8 cellular contexts compared by ENCODE assay signal in the genomic region with DNA sequence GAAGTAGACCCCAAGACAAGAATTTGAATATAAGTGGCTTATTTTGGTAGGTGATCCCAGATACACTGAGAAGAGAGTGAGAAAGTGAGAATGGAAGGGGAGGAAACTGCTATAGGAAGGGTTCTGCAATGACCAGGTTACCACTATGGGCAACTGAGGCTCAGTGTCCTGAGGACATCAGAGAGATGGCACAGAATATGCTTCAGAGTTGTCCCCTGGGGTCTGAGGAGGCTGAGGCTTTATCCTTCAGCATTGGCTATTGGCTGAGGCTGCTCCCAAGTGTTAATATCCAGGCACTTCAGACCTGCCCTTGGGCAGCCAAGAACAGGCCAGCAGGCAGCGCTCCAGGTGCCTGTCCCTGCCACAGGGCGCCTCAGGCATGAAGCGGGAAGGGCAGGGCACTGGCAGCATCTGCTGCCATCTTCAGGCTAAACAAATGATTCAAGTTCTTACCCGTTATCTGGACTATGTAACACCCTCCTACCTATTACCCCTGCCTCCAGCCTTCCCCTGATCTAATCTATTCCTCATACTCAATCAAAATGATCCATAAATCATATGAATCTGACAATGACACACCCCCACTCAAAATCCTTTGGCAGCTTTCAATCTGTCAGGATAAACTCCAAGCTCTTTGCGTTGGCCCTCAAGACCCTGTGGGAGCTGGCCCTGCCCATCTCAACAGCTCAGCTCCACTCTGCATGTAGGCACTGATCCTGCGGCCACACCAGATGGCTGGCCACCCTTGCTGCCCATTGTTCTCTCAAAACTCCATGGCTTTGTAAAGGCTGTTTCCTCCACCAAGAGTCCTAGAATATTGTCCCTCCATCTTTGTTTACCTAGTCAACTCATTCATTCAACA. TPM values are rescaled to one million over a fixed set of nuclear protein-coding genes. Genes with fewer than 3 reads are reported as not detected.
DNase-seq lines count a peak whose midpoint lies in the region; ATAC-seq and TF ChIP-seq lines count a peak whose summit lies in the region.
"Had no signal": no experiment of that assay in that cellular context is flagged by ENCODE, and none has a peak within 500 bp of the region (broad histone marks: within the 10 kb centered on the region; RNA-seq: fewer than 3 reads in every experiment).

No MANE protein-coding gene starts in this region.

- no peaks in the 10 kb centered on the region for H3K4me1 Mint-ChIP-seq in GM23338

- no peak overlapping the region for H3K4me3 Mint-ChIP-seq in GM23338

- no peak overlapping the region for H3K27ac Mint-ChIP-seq in GM23338

- no peak overlapping the region for H3K4me2 ChIP-seq in GM23338

- peaks cover 1% of the 10 kb centered on the region for H3K27me3 Mint-ChIP-seq in GM23338 (ENCODE audit: insufficient read depth, low read depth, poor library complexity)

- H4K20me1 ChIP-seq in GM23338 (replicated peaks; ENCODE audit: insufficient read depth) = no peaks in the 10 kb centered on the region

- DNase-seq in GM23338 (ENCODE audit: low spot score) (peak; percentile 25), NCI-H510A treated with DMSO at 0.1 percent for 48 hours (lab: John Stamatoyannopoulos, UW) (peak; percentile 22), gastrocnemius medialis (peak; percentile 71 to 82), kidney glomerular epithelial cell (lab: John Stamatoyannopoulos, UW) (no peak)
- DNase-seq: SIG-M5 had no signal

- no peak for TF ChIP-seq POLR2A in gastrocnemius medialis (IDR thresholded peaks at IDR 0.05)

- H3F3A ChIP-seq in GM23338 (replicated peaks; ENCODE audit: low read depth) = no peaks in the 10 kb centered on the region

- in situ Hi-C loops in gastrocnemius medialis (cut with MboI; ENCODE audit: low sequenced_read_pairs in 4 of 4) = no loop called here

- H3K9me3 Mint-ChIP-seq in GM23338 = peaks cover 20% of the 10 kb centered on the region; the same call in 2 of the 3 replicates

- H3K36me3 ChIP-seq in GM23338 (ENCODE audit: insufficient read depth) (no peaks in the 10 kb centered on the region), gastrocnemius medialis (no peaks in the 10 kb centered on the region)

- H3K79me2 ChIP-seq in GM23338 (replicated peaks; ENCODE audit: insufficient read depth) = no peaks in the 10 kb centered on the region

- no peak overlapping the region for H2AFZ ChIP-seq in GM23338

- H3K4me1 ChIP-seq in GM23338 (ENCODE audit: insufficient read depth) (no peaks in the 10 kb centered on the region), gastrocnemius medialis (peaks cover 3 to 16% of the 10 kb centered on the region in 2 donors)

- ATAC-seq in GM23338 (peak; percentile 63), esophagus mucosa (peak; percentile 15), gastrocnemius medialis (peak; percentile 87 to 97), HG03135 (IDR thresholded peaks at IDR 0.05; ENCODE audit: unreplicated experiment) (no peak), GM21619 (IDR thresholded peaks at IDR 0.05; ENCODE audit: unreplicated experiment) (no peak)

- peaks cover 2% of the 10 kb centered on the region; the same call in 1 of the 3 replicates for H3K36me3 Mint-ChIP-seq in GM23338 (ENCODE audit: low read depth)

- intact Hi-C loops in gastrocnemius medialis (cut with DNase I; ENCODE audit: low total_unique reads) = loop anchor here (2.0 to 5.0 kb wide), 3 partner anchors 67 to 783 kb away; a partner anchor contains a TSS

- H3K9me3 ChIP-seq in gastrocnemius medialis = no peaks in the 10 kb centered on the region

- H3K4me3 ChIP-seq in GM23338 (no peak overlapping the region), gastrocnemius medialis (no peak overlapping the region)

- peak; percentile 12 to 52; a peak in 2 of 4 replicates for TF ChIP-seq CTCF in GM23338 (conservative IDR thresholded peaks at IDR 0.05; ENCODE audit: low read depth in 2 of 2)
- TF ChIP-seq CTCF in gastrocnemius medialis (IDR thresholded peaks at IDR 0.05 in 4 of 5, conservative IDR thresholded peaks at IDR 0.05 in 1 of 5) = peak; percentile 36 to 69 (median 49)

- H3K27ac ChIP-seq in GM23338 (ENCODE audit: low read depth) (no peak overlapping the region), gastrocnemius medialis (peak overlapping the region; percentile 5 to 65 (median 36))

- no peaks in the 10 kb centered on the region for H3K27me3 ChIP-seq in GM23338 (ENCODE audit: insufficient read depth)
- no peaks in the 10 kb centered on the region for H3K27me3 ChIP-seq in gastrocnemius medialis

- H3K9me2 ChIP-seq in GM23338 (ENCODE audit: insufficient read depth) = no peaks in the 10 kb centered on the region

TF ChIP-seq in GM23338, 12 proteins besides CTCF, POLR2A, EP300 and RAD21 (continues in another document):
- TF ChIP-seq, protein P1, sequence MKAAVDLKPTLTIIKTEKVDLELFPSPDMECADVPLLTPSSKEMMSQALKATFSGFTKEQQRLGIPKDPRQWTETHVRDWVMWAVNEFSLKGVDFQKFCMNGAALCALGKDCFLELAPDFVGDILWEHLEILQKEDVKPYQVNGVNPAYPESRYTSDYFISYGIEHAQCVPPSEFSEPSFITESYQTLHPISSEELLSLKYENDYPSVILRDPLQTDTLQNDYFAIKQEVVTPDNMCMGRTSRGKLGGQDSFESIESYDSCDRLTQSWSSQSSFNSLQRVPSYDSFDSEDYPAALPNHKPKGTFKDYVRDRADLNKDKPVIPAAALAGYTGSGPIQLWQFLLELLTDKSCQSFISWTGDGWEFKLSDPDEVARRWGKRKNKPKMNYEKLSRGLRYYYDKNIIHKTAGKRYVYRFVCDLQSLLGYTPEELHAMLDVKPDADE (IDR thresholded peaks at IDR 0.05) = no peak
- TF ChIP-seq NANOG (IDR thresholded peaks at IDR 0.05; ENCODE audit: borderline replicate concordance) (no peak), ZNF331 (CRISPR knock-in tag; IDR thresholded peaks at IDR 0.05; ENCODE audit: low read depth) (no peak), EZH2 (IDR thresholded peaks at IDR 0.05; ENCODE audit: low read depth, unreplicated experiment) (no peak), ZNF114 (CRISPR knock-in tag; IDR thresholded peaks at IDR 0.05) (no peak), EZH2phosphoT487 (IDR thresholded peaks at IDR 0.05; ENCODE audit: unreplicated experiment) (no peak), CREB1 (CRISPR knock-in tag; IDR thresholded peaks at IDR 0.05; ENCODE audit: low read depth) (no peak), JUNB (IDR thresholded peaks at IDR 0.05; ENCODE audit: unreplicated experiment) (no peak), STAT1 (IDR thresholded peaks at IDR 0.05; ENCODE audit: unreplicated experiment) (no peak)
- TF ChIP-seq, protein P2, sequence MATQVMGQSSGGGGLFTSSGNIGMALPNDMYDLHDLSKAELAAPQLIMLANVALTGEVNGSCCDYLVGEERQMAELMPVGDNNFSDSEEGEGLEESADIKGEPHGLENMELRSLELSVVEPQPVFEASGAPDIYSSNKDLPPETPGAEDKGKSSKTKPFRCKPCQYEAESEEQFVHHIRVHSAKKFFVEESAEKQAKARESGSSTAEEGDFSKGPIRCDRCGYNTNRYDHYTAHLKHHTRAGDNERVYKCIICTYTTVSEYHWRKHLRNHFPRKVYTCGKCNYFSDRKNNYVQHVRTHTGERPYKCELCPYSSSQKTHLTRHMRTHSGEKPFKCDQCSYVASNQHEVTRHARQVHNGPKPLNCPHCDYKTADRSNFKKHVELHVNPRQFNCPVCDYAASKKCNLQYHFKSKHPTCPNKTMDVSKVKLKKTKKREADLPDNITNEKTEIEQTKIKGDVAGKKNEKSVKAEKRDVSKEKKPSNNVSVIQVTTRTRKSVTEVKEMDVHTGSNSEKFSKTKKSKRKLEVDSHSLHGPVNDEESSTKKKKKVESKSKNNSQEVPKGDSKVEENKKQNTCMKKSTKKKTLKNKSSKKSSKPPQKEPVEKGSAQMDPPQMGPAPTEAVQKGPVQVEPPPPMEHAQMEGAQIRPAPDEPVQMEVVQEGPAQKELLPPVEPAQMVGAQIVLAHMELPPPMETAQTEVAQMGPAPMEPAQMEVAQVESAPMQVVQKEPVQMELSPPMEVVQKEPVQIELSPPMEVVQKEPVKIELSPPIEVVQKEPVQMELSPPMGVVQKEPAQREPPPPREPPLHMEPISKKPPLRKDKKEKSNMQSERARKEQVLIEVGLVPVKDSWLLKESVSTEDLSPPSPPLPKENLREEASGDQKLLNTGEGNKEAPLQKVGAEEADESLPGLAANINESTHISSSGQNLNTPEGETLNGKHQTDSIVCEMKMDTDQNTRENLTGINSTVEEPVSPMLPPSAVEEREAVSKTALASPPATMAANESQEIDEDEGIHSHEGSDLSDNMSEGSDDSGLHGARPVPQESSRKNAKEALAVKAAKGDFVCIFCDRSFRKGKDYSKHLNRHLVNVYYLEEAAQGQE (IDR thresholded peaks at IDR 0.05; ENCODE audit: unreplicated experiment) = no peak

RNA-seq across cellular contexts. Expression of a gene that starts 42.4 kb away (rescaled TPM):
- 54.8 and 58.8 TPM in 2 replicates for total RNA-seq in GM23338 (2014; rRNA removed; shearing (Covaris generic))
- 32.3 and 35.2 TPM in 2 replicates for polyA plus RNA-seq in GM23338 (2016; fragmentation: Nextera tagmentation; extraction: Ambion mirVana)
- 87.3 TPM for total RNA-seq in esophagus mucosa
- 10 to 100 TPM in 3 of 4 donors, 1 to 10 TPM in 1; 9.7 to 17.6 (median 15.7) TPM for total RNA-seq in gastrocnemius medialis

Comparison
In these comparisons a context has a peak if more than half of its experiments do, and no peak if none do; other contexts are left out.
1. ATAC-seq: peak in GM23338 (single experiment), esophagus mucosa (single experiment) and gastrocnemius medialis (2 of 2); none in HG03135 (single experiment) and GM21619 (single experiment).